ENCODE assay signal across 17 cellular contexts in genomic region chr21:33481314-33481943, GRCh38. TPM values are rescaled to one million over a fixed set of nuclear protein-coding genes. Genes with fewer than 3 reads are reported as not detected.
DNase-seq lines count a peak whose midpoint lies in the region; ATAC-seq and TF ChIP-seq lines count a peak whose summit lies in the region.
"Had no signal": no experiment of that assay in that cellular context is flagged by ENCODE, and none has a peak within 500 bp of the region (broad histone marks: within the 10 kb centered on the region; RNA-seq: fewer than 3 reads in every experiment).

No MANE protein-coding gene starts in this region.

- H3K27ac Mint-ChIP-seq in activated CD4-positive, alpha-beta memory T cell treated with anti-CD3 and anti-CD28 coated beads for 36 hours = no peak overlapping the region
- no peak overlapping the region for H3K27ac Mint-ChIP-seq in activated CD4-positive, alpha-beta memory T cell treated with anti-CD3 and anti-CD28 coated beads, Interleukin-2, amount 10 ng/mL, durations not matched to agents 7 days and 5 days
- no peak overlapping the region for H3K27ac Mint-ChIP-seq in endodermal cell

- CTCF ChIA-PET in activated CD4-positive, alpha-beta memory T cell treated with anti-CD3 and anti-CD28 coated beads for 36 hours (lab: Charles Lee) = interaction anchor here (1.5 to 3.2 kb wide), 3 partner anchors 9 to 125 kb away, joined by 3 to 24 read pairs (median 15); partner anchors contain the start of gene DNAJC28
- CTCF ChIA-PET in activated CD4-positive, alpha-beta memory T cell treated with anti-CD3 and anti-CD28 coated beads, Interleukin-2, amount 10 ng/mL, durations not matched to agents 7 days and 5 days (lab: Charles Lee) = interaction anchor here (1.6 kb wide), 1 partner anchor 63 kb away, joined by 4 read pairs; no protein-coding TSS in a partner anchor

- POLR2A ChIA-PET in activated CD4-positive, alpha-beta memory T cell treated with anti-CD3 and anti-CD28 coated beads for 36 hours (lab: Charles Lee) = interaction anchor here (3.4 kb wide), 1 partner anchor 62 kb away, joined by 14 read pairs; the partner anchor contains the start of gene SON
- POLR2A ChIA-PET in activated CD4-positive, alpha-beta memory T cell treated with anti-CD3 and anti-CD28 coated beads, Interleukin-2, amount 10 ng/mL, durations not matched to agents 7 days and 5 days (lab: Charles Lee) = interaction anchor here (0.9 to 3.7 kb wide), 5 partner anchors 10 to 107 kb away, joined by 3 to 53 read pairs (median 5); partner anchors contain the start of genes DNAJC28 and DONSON

- H3K36me3 ChIP-seq in endodermal cell (ENCODE audit: control insufficient read depth, insufficient read depth, low read length) = peaks cover 4% of the 10 kb centered on the region

- no peaks in the 10 kb centered on the region for H3K4me1 ChIP-seq in endodermal cell (ENCODE audit: control insufficient read depth, insufficient read depth, low read length)

- intact Hi-C loops in activated CD4-positive, alpha-beta memory T cell treated with anti-CD3 and anti-CD28 coated beads for 36 hours (cut with micrococcal nuclease) = loop anchor here (5.0 kb wide), 1 partner anchor 709 kb away; the partner anchor contains the start of gene PAXBP1
- intact Hi-C loops in posterior vena cava (cut with DNase I) = no loop called here

- peaks cover 19% of the 10 kb centered on the region for H3K4me1 Mint-ChIP-seq in activated CD4-positive, alpha-beta memory T cell treated with anti-CD3 and anti-CD28 coated beads for 36 hours (ENCODE audit: low read depth)
- H3K4me1 Mint-ChIP-seq in activated CD4-positive, alpha-beta memory T cell treated with anti-CD3 and anti-CD28 coated beads, Interleukin-2, amount 10 ng/mL, durations not matched to agents 7 days and 5 days = peaks cover 21% of the 10 kb centered on the region
- H3K4me1 Mint-ChIP-seq in endodermal cell = peaks cover 4% of the 10 kb centered on the region

- H3K9ac ChIP-seq in endodermal cell (ENCODE audit: extremely low read depth, low read length, poor library complexity, severe bottlenecking) = no peak overlapping the region

- peak overlapping the region; percentile 92 for H3K4me3 Mint-ChIP-seq in activated CD4-positive, alpha-beta memory T cell treated with anti-CD3 and anti-CD28 coated beads for 36 hours
- H3K4me3 Mint-ChIP-seq in activated CD4-positive, alpha-beta memory T cell treated with anti-CD3 and anti-CD28 coated beads, Interleukin-2, amount 10 ng/mL, durations not matched to agents 7 days and 5 days = no peak overlapping the region
- peak overlapping the region; percentile 82 for H3K4me3 Mint-ChIP-seq in endodermal cell

- no peaks in the 10 kb centered on the region for H3K27me3 Mint-ChIP-seq in activated CD4-positive, alpha-beta memory T cell treated with anti-CD3 and anti-CD28 coated beads for 36 hours
- H3K27me3 Mint-ChIP-seq in activated CD4-positive, alpha-beta memory T cell treated with anti-CD3 and anti-CD28 coated beads, Interleukin-2, amount 10 ng/mL, durations not matched to agents 7 days and 5 days = peaks cover 4% of the 10 kb centered on the region
- H3K27me3 Mint-ChIP-seq in endodermal cell (ENCODE audit: insufficient read depth) = no peaks in the 10 kb centered on the region

- DNase-seq in activated CD4-positive, alpha-beta memory T cell treated with anti-CD3 and anti-CD28 coated beads for 36 hours = no peak
- no peak for DNase-seq in activated CD4-positive, alpha-beta memory T cell treated with anti-CD3 and anti-CD28 coated beads, Interleukin-2, amount 10 ng/mL, durations not matched to agents 7 days and 5 days
- DNase-seq in M059J (ENCODE audit: low read depth) = peak; percentile 29
- DNase-seq in endodermal cell = no peak
- peak; percentile 71 for DNase-seq in posterior vena cava (ENCODE audit: low spot score)
- DNase-seq in NCI-H82 (lab: John Stamatoyannopoulos, UW) = no peak
- DNase-seq: ACHN; body of pancreas; DMS153; NCI-H1048; NCI-H226; nucleus accumbens; stimulated activated CD4-positive, alpha-beta T cell treated with anti-CD3 and anti-CD28 coated beads, Interleukin-15, amount 100 ng/mL, for 24 hours; T-helper 9 cell had no signal

- no peaks in the 10 kb centered on the region for H3K27me3 ChIP-seq in endodermal cell (ENCODE audit: control insufficient read depth, insufficient read depth, low read length, poor library complexity, severe bottlenecking)
- H3K27me3 ChIP-seq: body of pancreas had no signal

- no peak overlapping the region for H3K27ac ChIP-seq in endodermal cell (ENCODE audit: low read depth, low read length)

- H3K9me3 Mint-ChIP-seq in activated CD4-positive, alpha-beta memory T cell treated with anti-CD3 and anti-CD28 coated beads for 36 hours = no peaks in the 10 kb centered on the region
- H3K9me3 Mint-ChIP-seq in activated CD4-positive, alpha-beta memory T cell treated with anti-CD3 and anti-CD28 coated beads, Interleukin-2, amount 10 ng/mL, durations not matched to agents 7 days and 5 days = no peaks in the 10 kb centered on the region
- no peaks in the 10 kb centered on the region for H3K9me3 Mint-ChIP-seq in endodermal cell

- H3K4me3 ChIP-seq in endodermal cell (ENCODE audit: low read length) = no peak overlapping the region

- no peak for TF ChIP-seq CTCF in endodermal cell (conservative IDR thresholded peaks at IDR 0.05)

- 85 to 90% methylated on average over 6 to 9 of the region's 9 CpGs for WGBS in endodermal cell (ENCODE audit: insufficient coverage in 1 of 2, insufficient read length in 1 of 2), 2 experiments

- ATAC-seq in HG02870 (IDR thresholded peaks at IDR 0.05; ENCODE audit: unreplicated experiment) = no peak
- no peak for ATAC-seq in HG02884 (IDR thresholded peaks at IDR 0.05; ENCODE audit: unreplicated experiment)
- ATAC-seq: body of pancreas, Panc1 had no signal

- no peaks in the 10 kb centered on the region for H3K9me3 ChIP-seq in endodermal cell (ENCODE audit: control insufficient read depth, low read length)
- H3K9me3 ChIP-seq: body of pancreas had no signal

- H3K36me3 Mint-ChIP-seq in activated CD4-positive, alpha-beta memory T cell treated with anti-CD3 and anti-CD28 coated beads for 36 hours = no peaks in the 10 kb centered on the region
- H3K36me3 Mint-ChIP-seq in activated CD4-positive, alpha-beta memory T cell treated with anti-CD3 and anti-CD28 coated beads, Interleukin-2, amount 10 ng/mL, durations not matched to agents 7 days and 5 days (ENCODE audit: low read depth) = no peaks in the 10 kb centered on the region
- peaks cover 8% of the 10 kb centered on the region for H3K36me3 Mint-ChIP-seq in endodermal cell (ENCODE audit: low read depth)

RNA-seq across cellular contexts. Expression of gene TMEM50B, which starts 1.7 kb away (rescaled TPM):
- 10 to 100 TPM; 18.6 to 21.8 TPM for total RNA-seq in activated CD4-positive, alpha-beta memory T cell treated with anti-CD3 and anti-CD28 coated beads for 36 hours
- total RNA-seq in activated CD4-positive, alpha-beta memory T cell treated with anti-CD3 and anti-CD28 coated beads, Interleukin-2, amount 10 ng/mL, durations not matched to agents 7 days and 5 days = 10 to 100 TPM; 26.5 to 28.2 TPM
- total RNA-seq in M059J (2014; rRNA removed; shearing (Covaris generic)) = 57.2 and 58.6 TPM in 2 replicates
- total RNA-seq in endodermal cell (10 to 100 TPM; 35.8 to 57.2 TPM), posterior vena cava (10 to 100 TPM; 34.2 to 49.1 TPM)
- polyA plus RNA-seq in endodermal cell (2013, experiment 1 of 2) = 32.3 TPM
- polyA plus RNA-seq in endodermal cell (2013, experiment 2 of 2) = 32.3 TPM

RNA-seq across cellular contexts. Expression of gene DNAJC28, which starts 10.1 kb away (rescaled TPM):
- total RNA-seq in activated CD4-positive, alpha-beta memory T cell treated with anti-CD3 and anti-CD28 coated beads for 36 hours = under 1 TPM; 0.67 to 0.75 TPM
- under 1 TPM; 0.55 to 0.60 TPM for total RNA-seq in activated CD4-positive, alpha-beta memory T cell treated with anti-CD3 and anti-CD28 coated beads, Interleukin-2, amount 10 ng/mL, durations not matched to agents 7 days and 5 days
- 1.9 TPM in 2 replicates for total RNA-seq in M059J (2014; rRNA removed; shearing (Covaris generic))
- total RNA-seq in endodermal cell (1 to 10 TPM; 3.9 to 5.8 TPM), posterior vena cava (1 to 10 TPM; 1.3 to 1.6 TPM)
- 3.0 TPM for polyA plus RNA-seq in endodermal cell (2013, experiment 1 of 2)
- polyA plus RNA-seq in endodermal cell (2013, experiment 2 of 2) = 3.1 TPM

Comparison
In these comparisons a context has a peak if more than half of its experiments do, and no peak if none do; other contexts are left out.
1. DNase-seq: peak in M059J (single experiment) and posterior vena cava (single experiment); none in activated CD4-positive, alpha-beta memory T cell treated with anti-CD3 and anti-CD28 coated beads for 36 hours (single experiment), activated CD4-positive, alpha-beta memory T cell treated with anti-CD3 and anti-CD28 coated beads, Interleukin-2, amount 10 ng/mL, durations not matched to agents 7 days and 5 days (single experiment), endodermal cell (single experiment) and NCI-H82 (single experiment).